ENCODE assay signal across 4 cellular contexts in the genomic region with DNA sequence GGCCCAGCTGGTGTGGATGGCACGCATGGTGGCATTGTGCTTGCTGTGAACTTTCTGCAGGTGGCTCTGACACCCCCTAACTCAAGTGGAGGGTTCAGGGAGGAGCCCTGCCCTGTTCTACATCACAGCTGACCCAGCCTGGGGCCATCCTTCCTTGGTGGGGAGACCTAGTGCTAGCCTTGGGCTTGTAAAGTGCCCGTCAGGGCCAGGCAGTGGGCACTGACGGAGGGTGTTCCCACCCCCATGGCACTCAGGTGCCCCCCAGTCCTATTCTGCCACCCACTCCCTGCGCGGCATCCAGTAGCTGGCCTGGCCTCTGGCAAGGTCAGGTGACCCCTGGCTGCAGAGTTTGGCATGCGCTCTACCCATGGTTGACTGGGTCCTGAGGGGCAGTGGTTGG. TPM values are rescaled to one million over a fixed set of nuclear protein-coding genes. Genes with fewer than 3 reads are reported as not detected.
"Had no signal": no experiment of that assay in that cellular context is flagged by ENCODE, and none has a peak within 500 bp of the region (broad histone marks: within the 10 kb centered on the region; RNA-seq: fewer than 3 reads in every experiment).

No MANE protein-coding gene starts in this region.

RNA-seq across cellular contexts. Expression of a gene that starts 26.0 kb away (rescaled TPM):
- total RNA-seq: ascending aorta, M059J had no signal

RNA-seq across cellular contexts. Expression of a gene that starts 57.6 kb away (rescaled TPM):
- total RNA-seq: activated T-helper 2 cell treated with anti-CD3 and anti-CD28 coated beads, Interferon-gamma antibody, Interleukin-2, Interleukin-4, amounts not matched to agents 10 μg/mL and 5 μg/mL and 100 μg/mL, durations not matched to agents 14 hours and 24 hours and 36 hours; ascending aorta; Peyer's patch had no signal
